In genomic region chr17:14926526-14927122, GRCh38 we compare ENCODE assay signal across 8 cellular contexts.
DNase-seq lines count a peak whose midpoint lies in the region; ATAC-seq and TF ChIP-seq lines count a peak whose summit lies in the region.

No MANE protein-coding gene starts in this region.

- no peak for ATAC-seq in HG03442 (IDR thresholded peaks at IDR 0.05; ENCODE audit: unreplicated experiment)

- TF ChIP-seq CTCF in sigmoid colon (IDR thresholded peaks at IDR 0.05), result peak; percentile 44 to 74 (median 47)

- peak; percentile 14 for DNase-seq in DMS114 treated with DMSO at 0.1 percent for 48 hours (lab: John Stamatoyannopoulos, UW; ENCODE audit: unreplicated experiment)
- DNase-seq in KG1 (lab: John Stamatoyannopoulos, UW), result peak; percentile 1
- DNase-seq in SK-N-DZ (ENCODE audit: low spot score), result peak; percentile 44
- peak; percentile 24 for DNase-seq in activated naive CD8-positive, alpha-beta T cell treated with anti-CD3 and anti-CD28 coated beads for 36 hours
- DNase-seq in head of caudate nucleus, result peak in 39 of 42 donors; percentile 6 to 84 (median 61)
- no peak for DNase-seq in sigmoid colon
- DNase-seq in cortex of kidney (lab: John Stamatoyannopoulos, UW), result no peak

- no peak overlapping the region for H3K4me3 Mint-ChIP-seq in activated naive CD8-positive, alpha-beta T cell treated with anti-CD3 and anti-CD28 coated beads for 36 hours

- H3K27ac ChIP-seq in sigmoid colon, result no peak overlapping the region

- WGBS in sigmoid colon, 2 donors, result 15% methylated on average over 7 of the region's 7 CpGs

- peaks cover 0 to 2% (median 0%) of the 10 kb centered on the region in 4 donors for H3K9me3 ChIP-seq in sigmoid colon

- H3K9me3 Mint-ChIP-seq in activated naive CD8-positive, alpha-beta T cell treated with anti-CD3 and anti-CD28 coated beads for 36 hours, result peaks cover 6% of the 10 kb centered on the region

- H3K27ac Mint-ChIP-seq in activated naive CD8-positive, alpha-beta T cell treated with anti-CD3 and anti-CD28 coated beads for 36 hours, result no peak overlapping the region

- no peaks in the 10 kb centered on the region for H3K36me3 Mint-ChIP-seq in activated naive CD8-positive, alpha-beta T cell treated with anti-CD3 and anti-CD28 coated beads for 36 hours

- H3K4me1 Mint-ChIP-seq in activated naive CD8-positive, alpha-beta T cell treated with anti-CD3 and anti-CD28 coated beads for 36 hours, result no peaks in the 10 kb centered on the region

- intact Hi-C loops in head of caudate nucleus (cut with DNase I), result loop anchor here (10.0 kb wide), 1 partner anchor 1592 kb away; no protein-coding TSS in a partner anchor
- intact Hi-C loops in sigmoid colon (cut with DNase I), result loop anchor here (5.0 to 10.0 kb wide), 2 partner anchors 228 to 1329 kb away; no protein-coding TSS in a partner anchor

- TF ChIP-seq EP300 in sigmoid colon (IDR thresholded peaks at IDR 0.05), result no peak

- no peak overlapping the region for H3K4me3 ChIP-seq in sigmoid colon

- no peaks in the 10 kb centered on the region for H3K4me1 ChIP-seq in sigmoid colon

- H3K27me3 Mint-ChIP-seq in activated naive CD8-positive, alpha-beta T cell treated with anti-CD3 and anti-CD28 coated beads for 36 hours, result peaks cover 5% of the 10 kb centered on the region

- no peaks in the 10 kb centered on the region for H3K36me3 ChIP-seq in sigmoid colon

- TF ChIP-seq POLR2A in sigmoid colon (IDR thresholded peaks at IDR 0.05), result no peak

- peaks cover 0 to 18% (median 8%) of the 10 kb centered on the region in 3 donors for H3K27me3 ChIP-seq in sigmoid colon

Comparison
In these comparisons a context has a peak if more than half of its experiments do, and no peak if none do; other contexts are left out.
1. DNase-seq: peak in DMS114 treated with DMSO at 0.1 percent for 48 hours (single experiment), KG1 (single experiment), SK-N-DZ (single experiment), activated naive CD8-positive, alpha-beta T cell treated with anti-CD3 and anti-CD28 coated beads for 36 hours (single experiment) and head of caudate nucleus (39 of 42); none in sigmoid colon (single experiment) and cortex of kidney (single experiment).